8 cellular contexts compared by ENCODE assay signal in genomic region chr16:29963021-29963743, GRCh38. TPM values are rescaled to one million over a fixed set of nuclear protein-coding genes. Genes with fewer than 3 reads are reported as not detected.
DNase-seq lines count a peak whose midpoint lies in the region; ATAC-seq and TF ChIP-seq lines count a peak whose summit lies in the region.

No MANE protein-coding gene starts in this region.

- no peaks in the 10 kb centered on the region for H3K79me2 ChIP-seq in mammary epithelial cell (ENCODE audit: insufficient read depth, low read length)

- CTCF ChIA-PET in mammary epithelial cell (lab: Charles Lee; ENCODE audit: low non-redundant PET): interaction anchor here (0.5 kb wide), 1 partner anchor 85 kb away, joined by 4 read pairs; no protein-coding TSS in a partner anchor

- H3K4me3 ChIP-seq in left ventricle myocardium inferior: peak overlapping the region; percentile 81
- peak overlapping the region in 1 of 3 experiments; percentile 67 for H3K4me3 ChIP-seq in mammary epithelial cell (replicated peaks in 1 of 3; ENCODE audit: insufficient read depth in 1 of 3, low read depth in 2 of 3, low read length in 3 of 3)
- H3K4me3 ChIP-seq in muscle layer of duodenum (ENCODE audit: low read depth in 1 of 2, low read length in 2 of 2): peak overlapping the region; percentile 77 to 97
- H3K4me3 ChIP-seq in vagina: peak overlapping the region; percentile 68 to 81

- no peak for DNase-seq in left ventricle myocardium inferior
- DNase-seq in left ventricle myocardium superior: no peak
- DNase-seq in mammary epithelial cell: no peak
- DNase-seq in vagina (ENCODE audit: extremely low spot score in 2 of 2): no peak
- DNase-seq in NCI-H2227 (lab: John Stamatoyannopoulos, UW; ENCODE audit: unreplicated experiment): no peak
- DNase-seq in NCI-H1436 treated with DMSO at 0.1 percent for 48 hours (lab: John Stamatoyannopoulos, UW): no peak

- ATAC-seq in left ventricle myocardium superior (no peak), HG02571 (IDR thresholded peaks at IDR 0.05; ENCODE audit: unreplicated experiment) (no peak)

- H3K9me3 ChIP-seq in left ventricle myocardium inferior (replicated peaks): no peaks in the 10 kb centered on the region
- H3K9me3 ChIP-seq in mammary epithelial cell (replicated peaks; ENCODE audit: insufficient read depth, low read length): no peaks in the 10 kb centered on the region
- H3K9me3 ChIP-seq in muscle layer of duodenum (ENCODE audit: control insufficient read depth in 1 of 2, low read length in 2 of 2): no peaks in the 10 kb centered on the region
- no peaks in the 10 kb centered on the region for H3K9me3 ChIP-seq in vagina

- H3K4me1 ChIP-seq in left ventricle myocardium inferior (peaks cover 35% of the 10 kb centered on the region), mammary epithelial cell (ENCODE audit: insufficient read depth, low read length) (peaks cover 17% of the 10 kb centered on the region), muscle layer of duodenum (ENCODE audit: control insufficient read depth in 1 of 2, insufficient read depth in 2 of 2, low read length in 2 of 2) (peaks cover 7 to 12% of the 10 kb centered on the region in 2 donors), vagina (peaks cover 16% of the 10 kb centered on the region)

- H4K20me1 ChIP-seq in mammary epithelial cell (ENCODE audit: insufficient read depth, low read length): no peaks in the 10 kb centered on the region

- H3K4me2 ChIP-seq in mammary epithelial cell (ENCODE audit: insufficient read depth, low read depth, low read length): peak overlapping the region; percentile 96

- in situ Hi-C loops in mammary epithelial cell (cut with MboI; ENCODE audit: low sequenced_read_pairs in 2 of 2): no loop called here

- TF ChIP-seq CTCF in left ventricle myocardium inferior (IDR thresholded peaks at IDR 0.05; ENCODE audit: borderline replicate concordance) (no peak), mammary epithelial cell (conservative IDR thresholded peaks at IDR 0.05 in 1 of 2, IDR thresholded peaks at IDR 0.05 in 1 of 2; ENCODE audit: extremely low read depth in 1 of 2, insufficient read depth in 1 of 2, low read depth in 1 of 2, low read length in 2 of 2) (no peak), vagina (IDR thresholded peaks at IDR 0.05) (no peak)

- H3K27me3 ChIP-seq in left ventricle myocardium inferior (ENCODE audit: low read depth) (no peaks in the 10 kb centered on the region), mammary epithelial cell (ENCODE audit: insufficient read depth, low read length) (no peaks in the 10 kb centered on the region), muscle layer of duodenum (ENCODE audit: low read depth, low read length) (no peaks in the 10 kb centered on the region), vagina (no peaks in the 10 kb centered on the region)

- no peak overlapping the region for H3K9ac ChIP-seq in mammary epithelial cell (ENCODE audit: insufficient read depth, low read length)

- TF ChIP-seq POLR2A in vagina (IDR thresholded peaks at IDR 0.05): no peak

- intact Hi-C loops in left ventricle myocardium inferior (cut with micrococcal nuclease) (no loop called here), left ventricle myocardium superior (cut with micrococcal nuclease) (no loop called here), mammary epithelial cell (cut with micrococcal nuclease) (loop anchor here (2.0 kb wide), 1 partner anchor 36 kb away; the partner anchor contains the start of gene KCTD13), vagina (cut with DNase I) (no loop called here)

- H3K36me3 ChIP-seq in left ventricle myocardium inferior (peaks cover 10% of the 10 kb centered on the region), mammary epithelial cell (ENCODE audit: insufficient read depth, low read length) (peaks cover 3% of the 10 kb centered on the region), muscle layer of duodenum (ENCODE audit: control insufficient read depth in 1 of 2, insufficient read depth in 2 of 2, low read length in 2 of 2) (peaks cover 9 to 10% of the 10 kb centered on the region in 2 donors), vagina (peaks cover 0 to 4% of the 10 kb centered on the region in 2 donors)

- dilution Hi-C loops in mammary epithelial cell (cut with HindIII; ENCODE audit: low sequenced_read_pairs): loop anchor here (25.0 kb wide), 2 partner anchors 399 to 1001 kb away; partner anchors contain the start of genes CD2BP2, MYL11, NFATC2IP and SPNS1

- H3K27ac ChIP-seq in left ventricle myocardium inferior (replicated peaks): peak overlapping the region; percentile 94
- no peak overlapping the region for H3K27ac ChIP-seq in mammary epithelial cell (ENCODE audit: insufficient read depth, low read depth, low read length)
- H3K27ac ChIP-seq in muscle layer of duodenum (ENCODE audit: low read length): peak overlapping the region; percentile 95
- peak overlapping the region; percentile 94 for H3K27ac ChIP-seq in vagina

- BruUV-seq in mammary epithelial cell (replicated peaks; lab: Mats Ljungman, UMichigan): no TSS peak

- 93% methylated on average over 10 of the region's 14 CpGs for WGBS in mammary epithelial cell (ENCODE audit: low coverage, missing lambda C conversion rate)

- peak overlapping the region; percentile 99 for H2AFZ ChIP-seq in mammary epithelial cell (ENCODE audit: low read depth, low read length)

RNA-seq across cellular contexts. Expression of gene TMEM219, which starts 1.3 kb away (rescaled TPM):
- total RNA-seq in left ventricle myocardium inferior (63.2 TPM), left ventricle myocardium superior (66.2 TPM), mammary epithelial cell (10 to 100 TPM; 65.6 to 65.7 TPM), vagina (85.7 TPM)
- polyA plus RNA-seq in mammary epithelial cell: 61.7 TPM
- polyA minus RNA-seq in mammary epithelial cell: 75.9 TPM

RNA-seq across cellular contexts. Expression of gene TAOK2, which starts 10.5 kb away (rescaled TPM):
- total RNA-seq in left ventricle myocardium inferior (34.3 TPM), left ventricle myocardium superior (34.9 TPM), mammary epithelial cell (10 to 100 TPM; 39.7 to 40.8 TPM), vagina (33.1 TPM)
- polyA plus RNA-seq in mammary epithelial cell: 16.2 TPM
- 16.7 TPM for polyA minus RNA-seq in mammary epithelial cell

RNA-seq across cellular contexts. Expression of gene HIRIP3, which starts 32.2 kb away (rescaled TPM):
- total RNA-seq in left ventricle myocardium inferior (18.8 TPM), left ventricle myocardium superior (19.4 TPM), mammary epithelial cell (10 to 100 TPM in 1 of 2 donors, 1 to 10 TPM in 1; 4.2 to 17.2 TPM), vagina (7.1 TPM)
- polyA plus RNA-seq in mammary epithelial cell: 9.4 TPM
- 11.6 TPM for polyA minus RNA-seq in mammary epithelial cell

RNA-seq across cellular contexts. Expression of gene INO80E, which starts 32.9 kb away (rescaled TPM):
- total RNA-seq in left ventricle myocardium inferior (29.0 TPM), left ventricle myocardium superior (31.3 TPM), mammary epithelial cell (10 to 100 TPM; 27.7 to 62.2 TPM), vagina (32.7 TPM)
- 31.1 TPM for polyA plus RNA-seq in mammary epithelial cell
- 94.8 TPM for polyA minus RNA-seq in mammary epithelial cell

RNA-seq across cellular contexts. Expression of gene KCTD13, which starts 37.2 kb away (rescaled TPM):
- total RNA-seq in left ventricle myocardium inferior (9.2 TPM), left ventricle myocardium superior (5.5 TPM), mammary epithelial cell (10 to 100 TPM; 11.8 to 27.4 TPM), vagina (20.4 TPM)
- polyA plus RNA-seq in mammary epithelial cell: 10.5 TPM
- polyA minus RNA-seq in mammary epithelial cell: 5.8 TPM
